Comparison of ENCODE assay signal across 1 cellular context in the genomic region with DNA sequence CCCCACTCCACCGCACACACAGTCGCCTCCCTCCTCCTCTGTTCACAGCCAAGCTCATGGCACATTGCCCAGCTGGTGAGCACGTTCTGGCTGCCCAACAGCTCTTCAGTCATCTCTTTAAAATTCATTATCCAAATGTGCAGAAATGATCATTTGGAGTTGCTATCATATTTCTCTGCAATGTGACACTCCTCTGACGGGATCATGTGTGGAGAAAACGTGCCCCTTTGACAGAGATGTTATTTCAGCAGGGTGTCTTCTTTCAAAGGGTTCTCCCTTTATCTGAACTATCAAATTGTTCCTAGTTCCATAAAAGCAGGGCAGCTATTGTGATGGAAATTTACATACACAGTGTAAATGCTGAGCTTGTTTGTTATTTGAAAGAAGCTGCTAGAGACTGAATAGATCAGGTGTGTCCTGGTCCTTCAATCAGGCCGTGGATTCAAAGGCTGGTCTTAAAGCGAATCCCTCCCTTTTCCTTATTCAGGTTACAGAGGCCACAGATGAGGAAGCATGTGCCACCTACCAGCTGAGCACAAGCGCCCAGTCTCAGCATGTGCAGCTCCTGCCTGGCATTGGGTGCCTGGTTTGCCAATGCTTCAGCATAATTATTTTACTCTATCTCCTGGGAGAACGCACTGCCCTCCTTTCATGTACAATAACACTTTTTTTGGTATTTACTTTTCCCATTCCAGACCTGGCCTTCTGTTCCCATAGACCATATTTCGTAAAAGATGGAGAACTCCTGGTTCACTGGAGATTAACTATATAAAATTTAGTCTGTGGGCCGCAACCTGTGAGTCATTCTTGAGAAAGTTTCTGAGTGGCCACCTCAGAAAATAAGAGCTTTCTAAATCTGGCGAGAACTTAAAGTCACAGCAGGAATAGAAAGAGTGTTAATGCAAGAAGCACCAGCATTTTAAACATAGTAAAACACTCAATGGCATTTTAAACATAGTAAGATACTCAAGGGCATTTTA.
TF ChIP-seq lines count a peak whose summit lies in the region.

No MANE protein-coding gene starts in this region.

TF ChIP-seq in HEK293, 187 proteins besides CTCF, POLR2A, EP300 and RAD21 (continued from another document and continues in another):
- TF ChIP-seq, protein P1, sequence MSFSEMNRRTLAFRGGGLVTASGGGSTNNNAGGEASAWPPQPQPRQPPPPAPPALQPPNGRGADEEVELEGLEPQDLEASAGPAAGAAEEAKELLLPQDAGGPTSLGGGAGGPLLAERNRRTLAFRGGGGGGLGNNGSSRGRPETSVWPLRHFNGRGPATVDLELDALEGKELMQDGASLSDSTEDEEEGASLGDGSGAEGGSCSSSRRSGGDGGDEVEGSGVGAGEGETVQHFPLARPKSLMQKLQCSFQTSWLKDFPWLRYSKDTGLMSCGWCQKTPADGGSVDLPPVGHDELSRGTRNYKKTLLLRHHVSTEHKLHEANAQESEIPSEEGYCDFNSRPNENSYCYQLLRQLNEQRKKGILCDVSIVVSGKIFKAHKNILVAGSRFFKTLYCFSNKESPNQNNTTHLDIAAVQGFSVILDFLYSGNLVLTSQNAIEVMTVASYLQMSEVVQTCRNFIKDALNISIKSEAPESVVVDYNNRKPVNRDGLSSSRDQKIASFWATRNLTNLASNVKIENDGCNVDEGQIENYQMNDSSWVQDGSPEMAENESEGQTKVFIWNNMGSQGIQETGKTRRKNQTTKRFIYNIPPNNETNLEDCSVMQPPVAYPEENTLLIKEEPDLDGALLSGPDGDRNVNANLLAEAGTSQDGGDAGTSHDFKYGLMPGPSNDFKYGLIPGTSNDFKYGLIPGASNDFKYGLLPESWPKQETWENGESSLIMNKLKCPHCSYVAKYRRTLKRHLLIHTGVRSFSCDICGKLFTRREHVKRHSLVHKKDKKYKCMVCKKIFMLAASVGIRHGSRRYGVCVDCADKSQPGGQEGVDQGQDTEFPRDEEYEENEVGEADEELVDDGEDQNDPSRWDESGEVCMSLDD (tag by site-specific recombination; IDR thresholded peaks at IDR 0.05), result no peak
- no peak for TF ChIP-seq ZNF202 (tag by site-specific recombination; IDR thresholded peaks at IDR 0.05; ENCODE audit: borderline replicate concordance)
- TF ChIP-seq, protein P2, sequence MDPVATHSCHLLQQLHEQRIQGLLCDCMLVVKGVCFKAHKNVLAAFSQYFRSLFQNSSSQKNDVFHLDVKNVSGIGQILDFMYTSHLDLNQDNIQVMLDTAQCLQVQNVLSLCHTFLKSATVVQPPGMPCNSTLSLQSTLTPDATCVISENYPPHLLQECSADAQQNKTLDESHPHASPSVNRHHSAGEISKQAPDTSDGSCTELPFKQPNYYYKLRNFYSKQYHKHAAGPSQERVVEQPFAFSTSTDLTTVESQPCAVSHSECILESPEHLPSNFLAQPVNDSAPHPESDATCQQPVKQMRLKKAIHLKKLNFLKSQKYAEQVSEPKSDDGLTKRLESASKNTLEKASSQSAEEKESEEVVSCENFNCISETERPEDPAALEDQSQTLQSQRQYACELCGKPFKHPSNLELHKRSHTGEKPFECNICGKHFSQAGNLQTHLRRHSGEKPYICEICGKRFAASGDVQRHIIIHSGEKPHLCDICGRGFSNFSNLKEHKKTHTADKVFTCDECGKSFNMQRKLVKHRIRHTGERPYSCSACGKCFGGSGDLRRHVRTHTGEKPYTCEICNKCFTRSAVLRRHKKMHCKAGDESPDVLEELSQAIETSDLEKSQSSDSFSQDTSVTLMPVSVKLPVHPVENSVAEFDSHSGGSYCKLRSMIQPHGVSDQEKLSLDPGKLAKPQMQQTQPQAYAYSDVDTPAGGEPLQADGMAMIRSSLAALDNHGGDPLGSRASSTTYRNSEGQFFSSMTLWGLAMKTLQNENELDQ (tag by site-specific recombination; IDR thresholded peaks at IDR 0.05; ENCODE audit: low read depth), result no peak
- TF ChIP-seq, protein P3, sequence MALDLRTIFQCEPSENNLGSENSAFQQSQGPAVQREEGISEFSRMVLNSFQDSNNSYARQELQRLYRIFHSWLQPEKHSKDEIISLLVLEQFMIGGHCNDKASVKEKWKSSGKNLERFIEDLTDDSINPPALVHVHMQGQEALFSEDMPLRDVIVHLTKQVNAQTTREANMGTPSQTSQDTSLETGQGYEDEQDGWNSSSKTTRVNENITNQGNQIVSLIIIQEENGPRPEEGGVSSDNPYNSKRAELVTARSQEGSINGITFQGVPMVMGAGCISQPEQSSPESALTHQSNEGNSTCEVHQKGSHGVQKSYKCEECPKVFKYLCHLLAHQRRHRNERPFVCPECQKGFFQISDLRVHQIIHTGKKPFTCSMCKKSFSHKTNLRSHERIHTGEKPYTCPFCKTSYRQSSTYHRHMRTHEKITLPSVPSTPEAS (tag by site-specific recombination; IDR thresholded peaks at IDR 0.05), result peak; percentile 52
- no peak for TF ChIP-seq ZNF621 (tag by site-specific recombination; IDR thresholded peaks at IDR 0.05)
- TF ChIP-seq, protein P4, sequence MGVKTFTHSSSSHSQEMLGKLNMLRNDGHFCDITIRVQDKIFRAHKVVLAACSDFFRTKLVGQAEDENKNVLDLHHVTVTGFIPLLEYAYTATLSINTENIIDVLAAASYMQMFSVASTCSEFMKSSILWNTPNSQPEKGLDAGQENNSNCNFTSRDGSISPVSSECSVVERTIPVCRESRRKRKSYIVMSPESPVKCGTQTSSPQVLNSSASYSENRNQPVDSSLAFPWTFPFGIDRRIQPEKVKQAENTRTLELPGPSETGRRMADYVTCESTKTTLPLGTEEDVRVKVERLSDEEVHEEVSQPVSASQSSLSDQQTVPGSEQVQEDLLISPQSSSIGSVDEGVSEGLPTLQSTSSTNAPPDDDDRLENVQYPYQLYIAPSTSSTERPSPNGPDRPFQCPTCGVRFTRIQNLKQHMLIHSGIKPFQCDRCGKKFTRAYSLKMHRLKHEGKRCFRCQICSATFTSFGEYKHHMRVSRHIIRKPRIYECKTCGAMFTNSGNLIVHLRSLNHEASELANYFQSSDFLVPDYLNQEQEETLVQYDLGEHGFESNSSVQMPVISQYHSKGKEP (tag by site-specific recombination; IDR thresholded peaks at IDR 0.05), result peak; percentile 78; the same call in 1 of the 2 replicates
- no peak for TF ChIP-seq YY1 (tag by site-specific recombination; IDR thresholded peaks at IDR 0.05)
- peak; percentile 66; the same call in 1 of the 2 replicates for TF ChIP-seq OVOL3 (tag by site-specific recombination; IDR thresholded peaks at IDR 0.05)
- TF ChIP-seq, protein P5, sequence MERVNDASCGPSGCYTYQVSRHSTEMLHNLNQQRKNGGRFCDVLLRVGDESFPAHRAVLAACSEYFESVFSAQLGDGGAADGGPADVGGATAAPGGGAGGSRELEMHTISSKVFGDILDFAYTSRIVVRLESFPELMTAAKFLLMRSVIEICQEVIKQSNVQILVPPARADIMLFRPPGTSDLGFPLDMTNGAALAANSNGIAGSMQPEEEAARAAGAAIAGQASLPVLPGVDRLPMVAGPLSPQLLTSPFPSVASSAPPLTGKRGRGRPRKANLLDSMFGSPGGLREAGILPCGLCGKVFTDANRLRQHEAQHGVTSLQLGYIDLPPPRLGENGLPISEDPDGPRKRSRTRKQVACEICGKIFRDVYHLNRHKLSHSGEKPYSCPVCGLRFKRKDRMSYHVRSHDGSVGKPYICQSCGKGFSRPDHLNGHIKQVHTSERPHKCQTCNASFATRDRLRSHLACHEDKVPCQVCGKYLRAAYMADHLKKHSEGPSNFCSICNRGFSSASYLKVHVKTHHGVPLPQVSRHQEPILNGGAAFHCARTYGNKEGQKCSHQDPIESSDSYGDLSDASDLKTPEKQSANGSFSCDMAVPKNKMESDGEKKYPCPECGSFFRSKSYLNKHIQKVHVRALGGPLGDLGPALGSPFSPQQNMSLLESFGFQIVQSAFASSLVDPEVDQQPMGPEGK (tag by site-specific recombination; IDR thresholded peaks at IDR 0.05), result peak; percentile 86
- TF ChIP-seq ZNF544 (tag by site-specific recombination; IDR thresholded peaks at IDR 0.05), result no peak
- TF ChIP-seq, protein P6, sequence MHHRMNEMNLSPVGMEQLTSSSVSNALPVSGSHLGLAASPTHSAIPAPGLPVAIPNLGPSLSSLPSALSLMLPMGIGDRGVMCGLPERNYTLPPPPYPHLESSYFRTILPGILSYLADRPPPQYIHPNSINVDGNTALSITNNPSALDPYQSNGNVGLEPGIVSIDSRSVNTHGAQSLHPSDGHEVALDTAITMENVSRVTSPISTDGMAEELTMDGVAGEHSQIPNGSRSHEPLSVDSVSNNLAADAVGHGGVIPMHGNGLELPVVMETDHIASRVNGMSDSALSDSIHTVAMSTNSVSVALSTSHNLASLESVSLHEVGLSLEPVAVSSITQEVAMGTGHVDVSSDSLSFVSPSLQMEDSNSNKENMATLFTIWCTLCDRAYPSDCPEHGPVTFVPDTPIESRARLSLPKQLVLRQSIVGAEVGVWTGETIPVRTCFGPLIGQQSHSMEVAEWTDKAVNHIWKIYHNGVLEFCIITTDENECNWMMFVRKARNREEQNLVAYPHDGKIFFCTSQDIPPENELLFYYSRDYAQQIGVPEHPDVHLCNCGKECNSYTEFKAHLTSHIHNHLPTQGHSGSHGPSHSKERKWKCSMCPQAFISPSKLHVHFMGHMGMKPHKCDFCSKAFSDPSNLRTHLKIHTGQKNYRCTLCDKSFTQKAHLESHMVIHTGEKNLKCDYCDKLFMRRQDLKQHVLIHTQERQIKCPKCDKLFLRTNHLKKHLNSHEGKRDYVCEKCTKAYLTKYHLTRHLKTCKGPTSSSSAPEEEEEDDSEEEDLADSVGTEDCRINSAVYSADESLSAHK (tag by site-specific recombination; IDR thresholded peaks at IDR 0.05), result peak; percentile 68
- TF ChIP-seq, protein P7, sequence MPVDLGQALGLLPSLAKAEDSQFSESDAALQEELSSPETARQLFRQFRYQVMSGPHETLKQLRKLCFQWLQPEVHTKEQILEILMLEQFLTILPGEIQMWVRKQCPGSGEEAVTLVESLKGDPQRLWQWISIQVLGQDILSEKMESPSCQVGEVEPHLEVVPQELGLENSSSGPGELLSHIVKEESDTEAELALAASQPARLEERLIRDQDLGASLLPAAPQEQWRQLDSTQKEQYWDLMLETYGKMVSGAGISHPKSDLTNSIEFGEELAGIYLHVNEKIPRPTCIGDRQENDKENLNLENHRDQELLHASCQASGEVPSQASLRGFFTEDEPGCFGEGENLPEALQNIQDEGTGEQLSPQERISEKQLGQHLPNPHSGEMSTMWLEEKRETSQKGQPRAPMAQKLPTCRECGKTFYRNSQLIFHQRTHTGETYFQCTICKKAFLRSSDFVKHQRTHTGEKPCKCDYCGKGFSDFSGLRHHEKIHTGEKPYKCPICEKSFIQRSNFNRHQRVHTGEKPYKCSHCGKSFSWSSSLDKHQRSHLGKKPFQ (tag by site-specific recombination; IDR thresholded peaks at IDR 0.05), result peak; percentile 62; the same call in 1 of the 2 replicates
- 0 out of 2 replicates have a peak, but pooled peaks have one; percentile 45 for TF ChIP-seq ZNF184 (tag by site-specific recombination; IDR thresholded peaks at IDR 0.05)
- no peak for TF ChIP-seq ZNF423 (tag by site-specific recombination; IDR thresholded peaks at IDR 0.05)
- peak; percentile 92 for TF ChIP-seq ZNF600 (tag by site-specific recombination; IDR thresholded peaks at IDR 0.05)
- TF ChIP-seq ZSCAN23 (tag by site-specific recombination; IDR thresholded peaks at IDR 0.05), result 0 out of 2 replicates have a peak, but pooled peaks have one; percentile 74
- 0 out of 2 replicates have a peak, but pooled peaks have one; percentile 18 for TF ChIP-seq GLIS1 (tag by site-specific recombination; IDR thresholded peaks at IDR 0.05)
- TF ChIP-seq ZNF112 (tag by site-specific recombination; IDR thresholded peaks at IDR 0.05), result no peak
- no peak for TF ChIP-seq GFI1B (tag by site-specific recombination; IDR thresholded peaks at IDR 0.05)
- TF ChIP-seq KLF8 (tag by site-specific recombination; IDR thresholded peaks at IDR 0.05), result peak; percentile 69; the same call in 1 of the 2 replicates
- no peak for TF ChIP-seq ZFHX2 (tag by site-specific recombination; conservative IDR thresholded peaks at IDR 0.05)
- TF ChIP-seq EGR2 (tag by site-specific recombination; IDR thresholded peaks at IDR 0.05; ENCODE audit: low read depth), result no peak
- TF ChIP-seq SETDB1 (IDR thresholded peaks at IDR 0.05; ENCODE audit: insufficient read length, low read length), result no peak
- no peak for TF ChIP-seq ZNF654 (tag by site-specific recombination; IDR thresholded peaks at IDR 0.05; ENCODE audit: low read depth)
- TF ChIP-seq, protein P8, sequence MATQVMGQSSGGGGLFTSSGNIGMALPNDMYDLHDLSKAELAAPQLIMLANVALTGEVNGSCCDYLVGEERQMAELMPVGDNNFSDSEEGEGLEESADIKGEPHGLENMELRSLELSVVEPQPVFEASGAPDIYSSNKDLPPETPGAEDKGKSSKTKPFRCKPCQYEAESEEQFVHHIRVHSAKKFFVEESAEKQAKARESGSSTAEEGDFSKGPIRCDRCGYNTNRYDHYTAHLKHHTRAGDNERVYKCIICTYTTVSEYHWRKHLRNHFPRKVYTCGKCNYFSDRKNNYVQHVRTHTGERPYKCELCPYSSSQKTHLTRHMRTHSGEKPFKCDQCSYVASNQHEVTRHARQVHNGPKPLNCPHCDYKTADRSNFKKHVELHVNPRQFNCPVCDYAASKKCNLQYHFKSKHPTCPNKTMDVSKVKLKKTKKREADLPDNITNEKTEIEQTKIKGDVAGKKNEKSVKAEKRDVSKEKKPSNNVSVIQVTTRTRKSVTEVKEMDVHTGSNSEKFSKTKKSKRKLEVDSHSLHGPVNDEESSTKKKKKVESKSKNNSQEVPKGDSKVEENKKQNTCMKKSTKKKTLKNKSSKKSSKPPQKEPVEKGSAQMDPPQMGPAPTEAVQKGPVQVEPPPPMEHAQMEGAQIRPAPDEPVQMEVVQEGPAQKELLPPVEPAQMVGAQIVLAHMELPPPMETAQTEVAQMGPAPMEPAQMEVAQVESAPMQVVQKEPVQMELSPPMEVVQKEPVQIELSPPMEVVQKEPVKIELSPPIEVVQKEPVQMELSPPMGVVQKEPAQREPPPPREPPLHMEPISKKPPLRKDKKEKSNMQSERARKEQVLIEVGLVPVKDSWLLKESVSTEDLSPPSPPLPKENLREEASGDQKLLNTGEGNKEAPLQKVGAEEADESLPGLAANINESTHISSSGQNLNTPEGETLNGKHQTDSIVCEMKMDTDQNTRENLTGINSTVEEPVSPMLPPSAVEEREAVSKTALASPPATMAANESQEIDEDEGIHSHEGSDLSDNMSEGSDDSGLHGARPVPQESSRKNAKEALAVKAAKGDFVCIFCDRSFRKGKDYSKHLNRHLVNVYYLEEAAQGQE (tag by site-specific recombination; IDR thresholded peaks at IDR 0.05), result no peak
- TF ChIP-seq WT1 (tag by site-specific recombination; IDR thresholded peaks at IDR 0.05), result peak; percentile 93
- TF ChIP-seq ZNF221 (tag by site-specific recombination; IDR thresholded peaks at IDR 0.05; ENCODE audit: borderline replicate concordance), result no peak
- TF ChIP-seq ZNF2 (tag by site-specific recombination; IDR thresholded peaks at IDR 0.05), result peak; percentile 76; the same call in 1 of the 2 replicates
- no peak for TF ChIP-seq ZNF837 (tag by site-specific recombination; IDR thresholded peaks at IDR 0.05)
- no peak for TF ChIP-seq ZNF37A (tag by site-specific recombination; IDR thresholded peaks at IDR 0.05)
- TF ChIP-seq ZNF354C (tag by site-specific recombination; IDR thresholded peaks at IDR 0.05; ENCODE audit: borderline replicate concordance, low read depth), result no peak
- TF ChIP-seq KLF10 (tag by site-specific recombination; IDR thresholded peaks at IDR 0.05), result peak; percentile 77
- no peak for TF ChIP-seq ZNF132 (tag by site-specific recombination; IDR thresholded peaks at IDR 0.05; ENCODE audit: borderline replicate concordance)
- 0 out of 2 replicates have a peak, but pooled peaks have one; percentile 44 for TF ChIP-seq ZBTB20 (tag by site-specific recombination; IDR thresholded peaks at IDR 0.05)
- no peak for TF ChIP-seq ZNF292 (tag by site-specific recombination; IDR thresholded peaks at IDR 0.05; ENCODE audit: borderline replicate concordance, low read depth)
